In genomic region chr1:26162220-26162703, GRCh38 we compare ENCODE assay signal across 9 cellular contexts. TPM values are rescaled to one million over a fixed set of nuclear protein-coding genes. Genes with fewer than 3 reads are reported as not detected.
DNase-seq lines count a peak whose midpoint lies in the region; ATAC-seq lines count a peak whose summit lies in the region.
"Had no signal": no experiment of that assay in that cellular context is flagged by ENCODE, and none has a peak within 500 bp of the region (broad histone marks: within the 10 kb centered on the region; RNA-seq: fewer than 3 reads in every experiment).

No MANE protein-coding gene starts in this region.

- H3K27ac Mint-ChIP-seq in activated T-cell treated with anti-CD3 and anti-CD28 coated beads, Interleukin-2, amount 50 U/mL, for 72 hours = no peak overlapping the region
- H3K27ac Mint-ChIP-seq in stimulated activated naive CD8-positive, alpha-beta T cell treated with anti-CD3 and anti-CD28 coated beads, Interleukin-15, amount 100 ng/mL, for 72 hours = no peak overlapping the region

- no peaks in the 10 kb centered on the region for H3K9me3 Mint-ChIP-seq in activated T-cell treated with anti-CD3 and anti-CD28 coated beads, Interleukin-2, amount 50 U/mL, for 72 hours
- no peaks in the 10 kb centered on the region for H3K9me3 Mint-ChIP-seq in stimulated activated naive CD8-positive, alpha-beta T cell treated with anti-CD3 and anti-CD28 coated beads, Interleukin-15, amount 100 ng/mL, for 72 hours

- H3K9ac ChIP-seq in iPS-15b (ENCODE audit: low read depth, low read length) = no peak overlapping the region

- H3K4me1 Mint-ChIP-seq in activated T-cell treated with anti-CD3 and anti-CD28 coated beads, Interleukin-2, amount 50 U/mL, for 72 hours (ENCODE audit: low read depth) = peaks cover 28% of the 10 kb centered on the region
- H3K4me1 Mint-ChIP-seq in stimulated activated naive CD8-positive, alpha-beta T cell treated with anti-CD3 and anti-CD28 coated beads, Interleukin-15, amount 100 ng/mL, for 72 hours = peaks cover 31% of the 10 kb centered on the region

- H3K27me3 ChIP-seq in iPS-15b (ENCODE audit: control insufficient read depth, insufficient read depth, low read length) = peaks cover 74% of the 10 kb centered on the region

- no peaks in the 10 kb centered on the region for H3K36me3 Mint-ChIP-seq in activated T-cell treated with anti-CD3 and anti-CD28 coated beads, Interleukin-2, amount 50 U/mL, for 72 hours (ENCODE audit: insufficient read depth in 2 of 2)

- peaks cover 46% of the 10 kb centered on the region for H3K27me3 Mint-ChIP-seq in activated T-cell treated with anti-CD3 and anti-CD28 coated beads, Interleukin-2, amount 50 U/mL, for 72 hours (ENCODE audit: low read depth)
- peaks cover 72% of the 10 kb centered on the region for H3K27me3 Mint-ChIP-seq in stimulated activated naive CD8-positive, alpha-beta T cell treated with anti-CD3 and anti-CD28 coated beads, Interleukin-15, amount 100 ng/mL, for 72 hours

- no peaks in the 10 kb centered on the region for H3K36me3 ChIP-seq in iPS-15b (ENCODE audit: control insufficient read depth, insufficient read depth, low read length)

- peak overlapping the region; percentile 45 for H3K4me3 ChIP-seq in iPS-15b (ENCODE audit: low read depth, low read length)

- peak overlapping the region; percentile 44 to 76 for H3K4me3 Mint-ChIP-seq in activated T-cell treated with anti-CD3 and anti-CD28 coated beads, Interleukin-2, amount 50 U/mL, for 72 hours
- H3K4me3 Mint-ChIP-seq in stimulated activated naive CD8-positive, alpha-beta T cell treated with anti-CD3 and anti-CD28 coated beads, Interleukin-15, amount 100 ng/mL, for 72 hours = peak overlapping the region; percentile 68 to 79

- no peak for ATAC-seq in activated T-cell treated with anti-CD3 and anti-CD28 coated beads, Interleukin-2, amount 50 U/mL, for 72 hours (replicated peaks in 1 of 2)
- ATAC-seq in stimulated activated naive CD8-positive, alpha-beta T cell treated with anti-CD3 and anti-CD28 coated beads, Interleukin-15, amount 100 ng/mL, for 72 hours = no peak
- no peak for ATAC-seq in HG03095 (IDR thresholded peaks at IDR 0.05; ENCODE audit: unreplicated experiment)

- peaks cover 34% of the 10 kb centered on the region for H3K4me1 ChIP-seq in iPS-15b (ENCODE audit: control insufficient read depth, insufficient read depth, low read length)

- peak; percentile 20 for DNase-seq in NCI-H1092 (lab: John Stamatoyannopoulos, UW)
- DNase-seq in NCI-H1092 treated with DMSO at 0.1 percent for 48 hours (lab: John Stamatoyannopoulos, UW) = no peak
- no peak for DNase-seq in activated T-cell treated with anti-CD3 and anti-CD28 coated beads, Interleukin-2, amount 50 U/mL, for 72 hours
- DNase-seq in stimulated activated naive CD8-positive, alpha-beta T cell treated with anti-CD3 and anti-CD28 coated beads, Interleukin-15, amount 100 ng/mL, for 72 hours = no peak
- DNase-seq in medulla oblongata (ENCODE audit: extremely low spot score) = no peak
- no peak for DNase-seq in germinal center (ENCODE audit: low spot score)

- H3K9me3 ChIP-seq in iPS-15b (ENCODE audit: control insufficient read depth, insufficient read depth, low read length) = no peaks in the 10 kb centered on the region

RNA-seq across cellular contexts. Expression of gene FAM110D, which starts 3.4 kb away (rescaled TPM):
- not detected for total RNA-seq in activated T-cell treated with anti-CD3 and anti-CD28 coated beads, Interleukin-2, amount 50 U/mL, for 72 hours

RNA-seq across cellular contexts. Expression of gene C1orf232, which starts 6.5 kb away (rescaled TPM):
- not detected for total RNA-seq in activated T-cell treated with anti-CD3 and anti-CD28 coated beads, Interleukin-2, amount 50 U/mL, for 72 hours
- total RNA-seq: lung microvascular endothelial cell had no signal

RNA-seq across cellular contexts. Expression of gene ZNF593, which starts 7.4 kb away (rescaled TPM):
- total RNA-seq in activated T-cell treated with anti-CD3 and anti-CD28 coated beads, Interleukin-2, amount 50 U/mL, for 72 hours = 10 to 100 TPM; 34.1 to 42.4 TPM

RNA-seq across cellular contexts. Expression of gene ZNF593OS, which starts 9.4 kb away (rescaled TPM):
- not detected for total RNA-seq in activated T-cell treated with anti-CD3 and anti-CD28 coated beads, Interleukin-2, amount 50 U/mL, for 72 hours
- total RNA-seq: lung microvascular endothelial cell had no signal

RNA-seq across cellular contexts. Expression of gene CNKSR1, which starts 15.0 kb away (rescaled TPM):
- total RNA-seq in activated T-cell treated with anti-CD3 and anti-CD28 coated beads, Interleukin-2, amount 50 U/mL, for 72 hours = 1 to 10 TPM; 1.1 to 5.0 TPM
- total RNA-seq: lung microvascular endothelial cell had no signal
